25 cellular contexts compared by ENCODE assay signal in genomic region chr5:142411103-142411502, GRCh38.
"Had no signal": no experiment of that assay in that cellular context is flagged by ENCODE, and none has a peak within 500 bp of the region (broad histone marks: within the 10 kb centered on the region; RNA-seq: fewer than 3 reads in every experiment).

No MANE protein-coding gene starts in this region.

- ATAC-seq: effector memory CD8-positive, alpha-beta T cell; esophagus mucosa; foreskin keratinocyte; gastrocnemius medialis; gastroesophageal sphincter; heart left ventricle; heart right ventricle had no signal

- H3K36me3 ChIP-seq: colonic mucosa, esophagus muscularis mucosa, esophagus squamous epithelium, gastrocnemius medialis, gastroesophageal sphincter, heart left ventricle, heart right ventricle had no signal

- H3K9me3 Mint-ChIP-seq: dendritic cell treated with granulocyte-macrophage colony-stimulating factor and Interleukin-4, amounts not matched to agents 40 ng/mL and 50 ng/mL, for 4 days; effector memory CD8-positive, alpha-beta T cell; endodermal cell had no signal

- H3K4me3 ChIP-seq: colonic mucosa, coronary artery, dorsolateral prefrontal cortex, esophagus muscularis mucosa, esophagus squamous epithelium, gastrocnemius medialis, gastroesophageal sphincter, heart left ventricle, heart right ventricle, hepatocyte had no signal

- H3K27ac Mint-ChIP-seq: dendritic cell treated with granulocyte-macrophage colony-stimulating factor and Interleukin-4, amounts not matched to agents 40 ng/mL and 50 ng/mL, for 4 days; effector memory CD8-positive, alpha-beta T cell; endodermal cell had no signal

- DNase-seq: colonic mucosa; cortex of kidney; dermis blood vessel endothelial cell; dorsolateral prefrontal cortex; effector CD4-positive, alpha-beta T cell; effector CD8-positive, alpha-beta T cell; effector memory CD8-positive, alpha-beta T cell; endodermal cell; erythroblast; esophagus squamous epithelium; foreskin fibroblast; foreskin keratinocyte; foreskin melanocyte; gastrocnemius medialis; glutamatergic neuron; head of caudate nucleus; heart left ventricle; heart right ventricle had no signal

- H3K4me1 ChIP-seq: colonic mucosa, foreskin keratinocyte, gastrocnemius medialis had no signal

- H3K27ac ChIP-seq: colonic mucosa, coronary artery, dorsolateral prefrontal cortex, epithelial cell of prostate, esophagus muscularis mucosa, esophagus squamous epithelium, foreskin keratinocyte, gastrocnemius medialis, gastroesophageal sphincter, heart left ventricle, heart right ventricle, hepatocyte had no signal

- H3K27me3 ChIP-seq: colonic mucosa, esophagus muscularis mucosa, esophagus squamous epithelium, foreskin keratinocyte, gastrocnemius medialis, gastroesophageal sphincter, heart left ventricle, heart right ventricle, hepatocyte had no signal

- H3K4me3 Mint-ChIP-seq: dendritic cell treated with granulocyte-macrophage colony-stimulating factor and Interleukin-4, amounts not matched to agents 40 ng/mL and 50 ng/mL, for 4 days; effector memory CD8-positive, alpha-beta T cell; endodermal cell had no signal

- H3K9me3 ChIP-seq: colonic mucosa, esophagus muscularis mucosa, esophagus squamous epithelium, gastrocnemius medialis, gastroesophageal sphincter, heart right ventricle had no signal
